10 cellular contexts compared by ENCODE assay signal in genomic region chr7:92765725-92766124, GRCh38.
DNase-seq lines count a peak whose midpoint lies in the region; FAIRE-seq and TF ChIP-seq lines count a peak whose summit lies in the region.
"Had no signal": no experiment of that assay in that cellular context is flagged by ENCODE, and none has a peak within 500 bp of the region (broad histone marks: within the 10 kb centered on the region; RNA-seq: fewer than 3 reads in every experiment).

No MANE protein-coding gene starts in this region.

- peaks cover 2% of the 10 kb centered on the region for H3K36me3 Mint-ChIP-seq in osteocyte (ENCODE audit: unreplicated experiment)

- no peaks in the 10 kb centered on the region for H3K9me3 Mint-ChIP-seq in osteocyte (ENCODE audit: unreplicated experiment)

- TF ChIP-seq CTCF in esophagus squamous epithelium (IDR thresholded peaks at IDR 0.05), result no peak
- TF ChIP-seq CTCF in osteocyte (IDR thresholded peaks at IDR 0.05), result no peak
- TF ChIP-seq CTCF in thyroid gland (IDR thresholded peaks at IDR 0.05), result no peak

- peak overlapping the region; percentile 39 for H3K4me3 Mint-ChIP-seq in osteocyte (ENCODE audit: unreplicated experiment)

- peak overlapping the region; percentile 95 for H3K27ac Mint-ChIP-seq in osteocyte (ENCODE audit: unreplicated experiment)

- H3K9me3 ChIP-seq in esophagus squamous epithelium (no peaks in the 10 kb centered on the region), thyroid gland (no peaks in the 10 kb centered on the region)

- intact Hi-C loops in esophagus squamous epithelium (cut with DNase I), result no loop called here
- intact Hi-C loops in thyroid gland (cut with DNase I), result no loop called here

- H3K36me3 ChIP-seq in esophagus squamous epithelium (no peaks in the 10 kb centered on the region), thyroid gland (no peaks in the 10 kb centered on the region)

- 14 to 36% methylated on average over 3 of the region's 3 CpGs for WGBS in esophagus squamous epithelium, 2 donors
- 80 to 88% methylated on average over 3 of the region's 3 CpGs for WGBS in thyroid gland, 2 donors

- H3K27ac ChIP-seq in esophagus squamous epithelium, result peak overlapping the region; percentile 3 to 69 (median 66)
- H3K27ac ChIP-seq in thyroid gland, result no peak overlapping the region

- H3K27me3 ChIP-seq in esophagus squamous epithelium (no peaks in the 10 kb centered on the region), thyroid gland (no peaks in the 10 kb centered on the region)

- peak; percentile 91 for FAIRE-seq in RCC 7860 (lab: Jason Lieb, UNC)
- FAIRE-seq in GM19239 (lab: Jason Lieb, UNC), result no peak

- TF ChIP-seq POLR2A in esophagus squamous epithelium (IDR thresholded peaks at IDR 0.05) (no peak), thyroid gland (IDR thresholded peaks at IDR 0.05) (no peak)

- no peaks in the 10 kb centered on the region for H3K27me3 Mint-ChIP-seq in osteocyte (ENCODE audit: unreplicated experiment)

- peak; percentile 68 for DNase-seq in GM03348 (ENCODE audit: low spot score)
- peak; percentile 83 for DNase-seq in RCC 7860 (ENCODE audit: low spot score)
- DNase-seq in esophagus squamous epithelium (lab: John Stamatoyannopoulos, UW), result no peak
- DNase-seq in osteocyte (ENCODE audit: extremely low spot score, unreplicated experiment), result no peak
- no peak for DNase-seq in retina
- no peak for DNase-seq in GM19239 (ENCODE audit: insufficient read length, low spot score)
- no peak for DNase-seq in SKM-1 treated with dmso at 0.1 percent for 144 hours (lab: John Stamatoyannopoulos, UW; ENCODE audit: unreplicated experiment)
- DNase-seq in thyroid gland, result no peak
- DNase-seq: activated T-cell treated with anti-CD3 and anti-CD28 coated beads for 4 hours, OCI-M1 had no signal

- H3K4me1 Mint-ChIP-seq in osteocyte (ENCODE audit: unreplicated experiment), result peaks cover 82% of the 10 kb centered on the region

- H3K4me3 ChIP-seq in esophagus squamous epithelium (no peak overlapping the region), thyroid gland (replicated peaks in 1 of 3) (no peak overlapping the region)

- H3K4me1 ChIP-seq in esophagus squamous epithelium (peaks cover 7 to 43% (median 20%) of the 10 kb centered on the region in 3 donors), thyroid gland (no peaks in the 10 kb centered on the region)

Comparison
In these comparisons a context has a peak if more than half of its experiments do, and no peak if none do; other contexts are left out.
1. DNase-seq: peak in GM03348 (single experiment) and RCC 7860 (single experiment); none in esophagus squamous epithelium (single experiment), osteocyte (single experiment), retina (single experiment), GM19239 (single experiment), SKM-1 treated with dmso at 0.1 percent for 144 hours (single experiment) and thyroid gland (0 of 2).
2. H3K27ac ChIP-seq: peak in esophagus squamous epithelium (4 of 4); none in thyroid gland (0 of 3).